In the genomic region with DNA sequence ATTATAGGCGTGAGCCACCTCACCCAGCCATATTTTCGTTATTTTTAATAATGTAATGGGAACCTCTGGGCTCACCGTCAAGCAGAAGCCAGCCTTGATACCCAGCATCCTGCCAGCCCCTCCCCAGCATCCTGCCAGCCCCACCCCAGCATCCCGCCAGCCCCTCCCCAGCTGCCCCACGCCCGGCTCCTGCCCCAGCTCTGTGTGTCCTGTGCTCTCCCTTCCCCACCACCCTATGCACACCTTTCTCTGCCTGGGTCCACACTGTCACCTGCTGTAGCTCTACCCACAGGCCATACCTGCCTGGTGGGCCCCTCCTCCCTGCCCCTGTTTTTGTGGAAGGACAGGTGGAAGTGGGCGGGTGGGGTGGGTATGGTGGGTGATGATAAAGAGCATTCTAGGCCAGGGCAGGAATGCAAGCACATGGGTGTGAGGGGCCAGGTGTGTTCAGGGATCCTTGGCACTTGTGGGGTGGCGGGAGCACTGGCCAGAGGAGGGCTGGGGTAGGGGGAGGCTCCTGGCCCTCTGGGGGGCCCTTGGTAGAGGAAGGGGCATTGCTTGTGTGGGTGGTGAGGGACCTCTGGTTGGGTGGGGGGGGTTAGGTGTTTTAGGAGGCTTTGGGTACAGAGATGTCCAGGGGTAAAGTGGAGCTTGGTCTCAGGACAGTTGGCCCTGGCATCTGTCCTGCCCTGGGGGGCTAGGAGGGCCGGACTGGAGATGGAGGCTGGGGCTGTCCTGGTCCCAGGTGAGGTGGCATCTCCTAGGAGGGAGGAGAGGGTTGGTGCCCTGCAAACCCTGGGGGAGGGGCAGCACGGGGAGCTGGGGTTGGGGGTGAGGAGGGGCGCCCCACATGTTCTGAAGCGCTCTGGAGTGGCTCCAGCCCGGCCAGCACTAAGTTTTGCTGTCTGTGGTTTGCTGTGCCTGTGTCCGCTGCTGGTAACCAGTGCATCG, we compare ENCODE assay signal across 20 cellular contexts. TPM values are rescaled to one million over a fixed set of nuclear protein-coding genes. Genes with fewer than 3 reads are reported as not detected.
DNase-seq lines count a peak whose midpoint lies in the region; ATAC-seq and TF ChIP-seq lines count a peak whose summit lies in the region.
"Had no signal": no experiment of that assay in that cellular context is flagged by ENCODE, and none has a peak within 500 bp of the region (broad histone marks: within the 10 kb centered on the region; RNA-seq: fewer than 3 reads in every experiment).

No MANE protein-coding gene starts in this region.

- H3K9me3 ChIP-seq in KOPT-K1 (ENCODE audit: insufficient read depth, low read length, poor library complexity, severe bottlenecking) (no peaks in the 10 kb centered on the region), right cardiac atrium (ENCODE audit: control insufficient read depth, low read length) (no peaks in the 10 kb centered on the region), stomach (no peaks in the 10 kb centered on the region)
- H3K9me3 ChIP-seq: body of pancreas, ovary had no signal

- H3K27me3 ChIP-seq in right cardiac atrium (ENCODE audit: control insufficient read depth, insufficient read depth) (no peaks in the 10 kb centered on the region), stomach (no peaks in the 10 kb centered on the region)
- H3K27me3 ChIP-seq: body of pancreas, ovary had no signal

- H3K4me3 ChIP-seq in right cardiac atrium (ENCODE audit: low read length), result no peak overlapping the region
- H3K4me3 ChIP-seq in stomach, result no peak overlapping the region
- H3K4me3 ChIP-seq: body of pancreas, ovary had no signal

- H3K27ac ChIP-seq in KOPT-K1 (ENCODE audit: low read depth, low read length, poor library complexity, severe bottlenecking) (peak overlapping the region; percentile 88), right cardiac atrium (ENCODE audit: low read length) (peak overlapping the region; percentile 9), stomach (peak overlapping the region in 4 of 5 donors; percentile 36 to 78 (median 64))
- H3K27ac ChIP-seq: 22Rv1, ovary, RWPE1 had no signal

- 86% methylated on average over 15 of the region's 15 CpGs for WGBS in right cardiac atrium
- WGBS in stomach, 5 donors, result 77 to 84% (median 82%) methylated on average over 10 to 15 of the region's 15 CpGs

- intact Hi-C loops in right cardiac atrium (cut with DNase I), result no loop called here
- intact Hi-C loops in stomach (cut with DNase I; ENCODE audit: low total_unique reads), result no loop called here

- no peak for TF ChIP-seq POLR2A in stomach (IDR thresholded peaks at IDR 0.05)

- TF ChIP-seq EP300 in stomach (IDR thresholded peaks at IDR 0.05), result no peak

- no peak for TF ChIP-seq CTCF in stomach (IDR thresholded peaks at IDR 0.05)

- peak; percentile 16 for DNase-seq in NCI-H748 (lab: John Stamatoyannopoulos, UW; ENCODE audit: unreplicated experiment)
- no peak for DNase-seq in NCI-H748 treated with DMSO at 0.1 percent for 48 hours (lab: John Stamatoyannopoulos, UW)
- DNase-seq in right cardiac atrium, result peak in 2 of 3 donors; percentile 53 to 57
- DNase-seq in stomach, result no peak
- DNase-seq in activated naive CD4-positive, alpha-beta T cell treated with Interleukin-2 at 50 U/mL for 16 hours, result no peak
- DNase-seq: activated CD4-positive, alpha-beta T cell treated with anti-CD3 and anti-CD28 coated beads, Interleukin-2, amount 50 U/mL, for 1 hour; DMS53; glutamatergic neuron; NCI-H69; ovary; retina; stimulated activated CD4-positive, alpha-beta T cell treated with anti-CD3 and anti-CD28 coated beads, Interleukin-12 subunit alpha, Interleukin-12 subunit beta, amount 100 ng/mL, for 4 hours; stimulated activated CD4-positive, alpha-beta T cell treated with anti-CD3 and anti-CD28 coated beads, Interleukin-4, amount 100 ng/mL, for 24 hours; T-helper 9 cell had no signal

- H3K36me3 ChIP-seq in KOPT-K1 (ENCODE audit: insufficient read depth, low read length), result no peaks in the 10 kb centered on the region
- no peaks in the 10 kb centered on the region for H3K36me3 ChIP-seq in stomach
- H3K36me3 ChIP-seq: ovary had no signal

- H3K4me1 ChIP-seq in right cardiac atrium (ENCODE audit: control insufficient read depth, insufficient read depth, low read length) (peaks cover 24% of the 10 kb centered on the region), stomach (peaks cover 54 to 98% (median 76%) of the 10 kb centered on the region in 4 donors)

- ATAC-seq in right cardiac atrium (no peak), HG02884 (IDR thresholded peaks at IDR 0.05; ENCODE audit: unreplicated experiment) (no peak), HG02759 (IDR thresholded peaks at IDR 0.05; ENCODE audit: unreplicated experiment) (no peak)
- ATAC-seq: body of pancreas had no signal

RNA-seq across cellular contexts. Expression of gene GRAMD4, which starts 25.9 kb away (rescaled TPM):
- total RNA-seq in right cardiac atrium (100 to 1,000 TPM in 1 of 4 donors, 10 to 100 TPM in 3; 74.3 to 106 (median 88.5) TPM), stomach (100 to 1,000 TPM in 1 of 5 donors, 10 to 100 TPM in 4; 20.5 to 452 (median 30.9) TPM)
- polyA plus RNA-seq in right cardiac atrium (31.6 TPM), stomach (10 to 100 TPM in 2 of 3 donors, 1 to 10 TPM in 1; 7.4 to 14.3 (median 13.7) TPM)

RNA-seq across cellular contexts. Expression of gene CELSR1, which starts 56.9 kb away (rescaled TPM):
- total RNA-seq in right cardiac atrium (1 to 10 TPM; 5.5 to 7.9 (median 6.5) TPM), stomach (10 to 100 TPM in 4 of 5 donors, under 1 TPM in 1; 0.29 to 78.2 (median 29.8) TPM)
- polyA plus RNA-seq in right cardiac atrium (5.6 TPM), stomach (10 to 100 TPM in 1 of 3 donors, 1 to 10 TPM in 2; 1.8 to 15.7 (median 4.6) TPM)

Comparison
In these comparisons a context has a peak if more than half of its experiments do, and no peak if none do; other contexts are left out.
1. DNase-seq: peak in NCI-H748 (single experiment) and right cardiac atrium (2 of 3); none in NCI-H748 treated with DMSO at 0.1 percent for 48 hours (single experiment), stomach (single experiment) and activated naive CD4-positive, alpha-beta T cell treated with Interleukin-2 at 50 U/mL for 16 hours (single experiment).
2. H3K27ac ChIP-seq: peak in every context shown above with its lines; median percentile 88 in KOPT-K1; 64 in stomach; 9 in right cardiac atrium.